4 cellular contexts compared by ENCODE assay signal in the genomic region with DNA sequence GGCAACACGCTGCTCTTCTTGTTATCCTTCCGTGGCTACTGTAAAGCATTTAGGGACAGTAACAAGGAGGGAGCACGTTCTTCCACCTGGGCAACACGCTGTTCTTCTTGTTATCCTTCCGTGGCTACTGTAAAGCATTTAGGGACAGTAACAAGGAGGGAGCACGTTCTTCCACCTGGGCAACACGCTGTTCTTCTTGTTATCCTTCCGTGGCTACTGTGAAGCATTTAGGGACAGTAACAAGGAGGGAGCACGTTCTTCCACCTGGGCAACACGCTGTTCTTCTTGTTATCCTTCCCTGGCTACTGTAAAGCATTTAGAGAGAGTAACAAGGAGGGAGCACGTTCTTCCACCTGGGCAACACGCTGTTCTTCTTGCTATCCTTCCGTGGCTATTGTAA. TPM values are rescaled to one million over a fixed set of nuclear protein-coding genes. Genes with fewer than 3 reads are reported as not detected.
"Had no signal": no experiment of that assay in that cellular context is flagged by ENCODE, and none has a peak within 500 bp of the region (broad histone marks: within the 10 kb centered on the region; RNA-seq: fewer than 3 reads in every experiment).

No MANE protein-coding gene starts in this region.

RNA-seq across cellular contexts. Expression of gene OR2V1, which starts 17.4 kb away (rescaled TPM):
- total RNA-seq: LHCN-M2, M059J, MCF 10A, NCI-H460 had no signal

RNA-seq across cellular contexts. Expression of gene OR2V2, which starts 33.8 kb away (rescaled TPM):
- total RNA-seq: LHCN-M2, M059J, MCF 10A, NCI-H460 had no signal
